8 cellular contexts compared by ENCODE assay signal in the genomic region with DNA sequence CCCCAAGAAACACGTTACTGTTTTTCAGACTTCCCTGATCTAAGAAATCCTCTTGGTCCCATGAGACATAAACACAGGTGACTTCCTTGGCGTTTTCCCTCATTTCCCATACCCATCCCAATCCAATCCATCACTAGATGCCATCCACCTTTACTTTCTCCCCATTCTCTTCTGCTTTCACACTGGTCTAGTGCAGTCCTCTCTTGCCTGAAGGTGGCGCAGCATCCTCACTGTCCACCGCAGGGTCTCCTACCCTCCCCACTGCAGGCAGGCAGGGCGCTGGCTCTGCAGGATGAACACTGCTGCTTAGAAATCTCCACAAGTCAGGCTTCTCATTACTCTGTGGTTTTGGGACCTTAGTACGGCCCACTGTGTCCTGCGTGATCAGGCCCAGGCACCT. TPM values are rescaled to one million over a fixed set of nuclear protein-coding genes. Genes with fewer than 3 reads are reported as not detected.
DNase-seq lines count a peak whose midpoint lies in the region; ATAC-seq and TF ChIP-seq lines count a peak whose summit lies in the region.

No MANE protein-coding gene starts in this region.

- no peak for ATAC-seq in GM21619 (IDR thresholded peaks at IDR 0.05; ENCODE audit: unreplicated experiment)

- H3K4me3 ChIP-seq in astrocyte of the spinal cord (ENCODE audit: low read depth, low read length), result no peak overlapping the region
- no peak overlapping the region for H3K4me3 ChIP-seq in kidney epithelial cell (ENCODE audit: low read depth, low read length)

- TF ChIP-seq CTCF in GM12872 (IDR thresholded peaks at IDR 0.05; ENCODE audit: insufficient read depth, low read depth, low read length), result peak; percentile 55
- TF ChIP-seq CTCF in astrocyte of the spinal cord (IDR thresholded peaks at IDR 0.05; ENCODE audit: low read depth, low read length), result peak; percentile 68
- peak; percentile 80 for TF ChIP-seq CTCF in kidney epithelial cell (IDR thresholded peaks at IDR 0.05; ENCODE audit: insufficient read depth, low read length, poor library complexity, severe bottlenecking)

- peaks cover 1% of the 10 kb centered on the region for H3K36me3 ChIP-seq in kidney epithelial cell (ENCODE audit: control insufficient read depth, insufficient read depth, low read length)

- no peaks in the 10 kb centered on the region for H3K27me3 ChIP-seq in kidney epithelial cell (ENCODE audit: control insufficient read depth, insufficient read depth, low read length)

- DNase-seq in RPMI7951 (ENCODE audit: low read depth) (peak; percentile 20), astrocyte of the spinal cord (ENCODE audit: low read depth, low spot score) (peak; percentile 18), kidney epithelial cell (ENCODE audit: low read depth) (no peak), NCI-H345 treated with DMSO at 0.1 percent for 48 hours (lab: John Stamatoyannopoulos, UW; ENCODE audit: unreplicated experiment) (no peak), NCI-H187 treated with DMSO at 0.1 percent for 48 hours (lab: John Stamatoyannopoulos, UW) (no peak)
- DNase-seq in stimulated activated naive CD4-positive, alpha-beta T cell (lab: John Stamatoyannopoulos, UW), result peak; percentile 22 to 66 (median 60)

- in situ Hi-C loops in astrocyte of the spinal cord (cut with HindIII; ENCODE audit: low sequenced_read_pairs), result no loop called here

RNA-seq across cellular contexts. Expression of a gene that starts 58.2 kb away (rescaled TPM):
- 82.1 and 90.4 TPM in 2 replicates for total RNA-seq in RPMI7951 (2014; rRNA removed; shearing (Covaris generic))
- total RNA-seq in kidney epithelial cell, result 111 and 114 TPM in 2 replicates

Comparison
In these comparisons a context has a peak if more than half of its experiments do, and no peak if none do; other contexts are left out.
1. DNase-seq: peak in RPMI7951 (single experiment), astrocyte of the spinal cord (single experiment) and stimulated activated naive CD4-positive, alpha-beta T cell (6 of 6); none in kidney epithelial cell (single experiment), NCI-H345 treated with DMSO at 0.1 percent for 48 hours (single experiment) and NCI-H187 treated with DMSO at 0.1 percent for 48 hours (single experiment).
2. Peak in every context shown above with its lines, with median percentiles within 50 percentile points of each other: CTCF ChIP-seq.